Comparison of ENCODE assay signal across 8 cellular contexts in genomic region chr10:14648042-14648765, GRCh38.
DNase-seq lines count a peak whose midpoint lies in the region; ATAC-seq and TF ChIP-seq lines count a peak whose summit lies in the region.

No MANE protein-coding gene starts in this region.

- TF ChIP-seq CTCF in breast epithelium (IDR thresholded peaks at IDR 0.05) (no peak), MCF 10A (IDR thresholded peaks at IDR 0.05; ENCODE audit: unreplicated experiment) (no peak)

- no peak overlapping the region for H3K4me3 ChIP-seq in breast epithelium

- H3K9me3 ChIP-seq in breast epithelium = no peaks in the 10 kb centered on the region

- H3K4me1 ChIP-seq in breast epithelium = peaks cover 1 to 8% of the 10 kb centered on the region in 2 donors

- no TSS peak for BruUV-seq in MCF 10A (replicated peaks; lab: Mats Ljungman, UMichigan)

- no peak for TF ChIP-seq POLR2A in breast epithelium (IDR thresholded peaks at IDR 0.05)

- H3K27ac Mint-ChIP-seq in MCF 10A (ENCODE audit: low read depth, unreplicated experiment) = no peak overlapping the region
- H3K27ac Mint-ChIP-seq in naive thymus-derived CD8-positive, alpha-beta T cell = peak overlapping the region; percentile 91 to 100 (median 98)

- CTCF ChIA-PET in MCF 10A (lab: Yijun Ruan, JAX) = interaction anchor here (0.5 to 0.7 kb wide), 2 partner anchors 38 to 456 kb away, joined by 3 to 4 read pairs; no protein-coding TSS in a partner anchor

- peak overlapping the region; percentile 70 to 76 for H3K27ac ChIP-seq in breast epithelium

- H3K36me3 Mint-ChIP-seq in MCF 10A (ENCODE audit: insufficient read depth, unreplicated experiment) = peaks cover 4% of the 10 kb centered on the region
- H3K36me3 Mint-ChIP-seq in naive thymus-derived CD8-positive, alpha-beta T cell = no peaks in the 10 kb centered on the region

- POLR2A ChIA-PET in MCF 10A (lab: Yijun Ruan, JAX) = interaction anchor here (0.7 to 1.4 kb wide), 3 partner anchors 11 to 35 kb away, joined by 4 to 5 read pairs (median 4); no protein-coding TSS in a partner anchor
- POLR2A ChIA-PET in naive thymus-derived CD8-positive, alpha-beta T cell (lab: Charles Lee) = interaction anchor here (0.9 to 1.8 kb wide), 6 partner anchors 11 to 190 kb away, joined by 3 to 8 read pairs (median 5); partner anchors contain the start of genes CDNF, HSPA14 and MSANTD7

- H3K27me3 ChIP-seq in breast epithelium = no peaks in the 10 kb centered on the region

- no peaks in the 10 kb centered on the region for H3K9me3 Mint-ChIP-seq in MCF 10A (ENCODE audit: unreplicated experiment)
- no peaks in the 10 kb centered on the region for H3K9me3 Mint-ChIP-seq in naive thymus-derived CD8-positive, alpha-beta T cell

- H3K36me3 ChIP-seq in breast epithelium = no peaks in the 10 kb centered on the region

- DNase-seq in breast epithelium (ENCODE audit: low spot score in 2 of 2) (peak in 1 of 2 donors; percentile 62), MCF 10A (ENCODE audit: unreplicated experiment) (no peak), NCI-H526 treated with DMSO at 0.1 percent for 48 hours (lab: John Stamatoyannopoulos, UW) (peak; percentile 56)
- DNase-seq in activated CD8-positive, alpha-beta memory T cell treated with anti-CD3 and anti-CD28 coated beads, Interleukin-2, amount 50 U/mL, for 48 hours = peak; percentile 82
- DNase-seq in naive thymus-derived CD8-positive, alpha-beta T cell = peak; percentile 46 to 91 (median 84)
- DNase-seq in stimulated activated CD8-positive, alpha-beta memory T cell treated with anti-CD3 and anti-CD28 coated beads, Interleukin-7, amount 100 ng/mL, for 4 hours (ENCODE audit: low read depth in 2 of 2) = peak; percentile 58 to 60

- H3K4me3 Mint-ChIP-seq in MCF 10A (ENCODE audit: unreplicated experiment) = no peak overlapping the region
- H3K4me3 Mint-ChIP-seq in naive thymus-derived CD8-positive, alpha-beta T cell = peak overlapping the region; percentile 71 to 92 (median 85)

- ATAC-seq in HG03066 (IDR thresholded peaks at IDR 0.05; ENCODE audit: low read depth, unreplicated experiment) (peak; percentile 94), esophagus mucosa (peak; percentile 64)
- ATAC-seq in naive thymus-derived CD8-positive, alpha-beta T cell = peak; percentile 84 to 89

- H3K27me3 Mint-ChIP-seq in MCF 10A (ENCODE audit: insufficient read depth, unreplicated experiment) = no peaks in the 10 kb centered on the region
- H3K27me3 Mint-ChIP-seq in naive thymus-derived CD8-positive, alpha-beta T cell = no peaks in the 10 kb centered on the region

- intact Hi-C loops in breast epithelium (cut with DNase I; ENCODE audit: low total_unique reads) (no loop called here), MCF 10A (cut with micrococcal nuclease) (no loop called here)

- H3K4me1 Mint-ChIP-seq in MCF 10A (ENCODE audit: insufficient read depth, unreplicated experiment) = peaks cover 6% of the 10 kb centered on the region
- H3K4me1 Mint-ChIP-seq in naive thymus-derived CD8-positive, alpha-beta T cell = peaks cover 14 to 82% (median 46%) of the 10 kb centered on the region in 4 donors
